3 cellular contexts compared by ENCODE assay signal in genomic region chr11:96214745-96215093, GRCh38.
TF ChIP-seq lines count a peak whose summit lies in the region.

No MANE protein-coding gene starts in this region.

TF ChIP-seq in SK-N-SH, 30 proteins besides CTCF, POLR2A, EP300 and RAD21 (continued from another document):
- TF ChIP-seq TEAD4 (IDR thresholded peaks at IDR 0.05; ENCODE audit: borderline replicate concordance, insufficient read depth) (no peak), FOXM1 (IDR thresholded peaks at IDR 0.05; ENCODE audit: low read depth) (no peak), REST (IDR thresholded peaks at IDR 0.05; ENCODE audit: low read depth, low read length) (no peak), ELF1 (IDR thresholded peaks at IDR 0.05) (no peak), FOXJ3 (CRISPR knock-in tag; IDR thresholded peaks at IDR 0.05) (no peak), RXRA (IDR thresholded peaks at IDR 0.05; ENCODE audit: borderline replicate concordance, low read depth) (no peak), TCF12 (IDR thresholded peaks at IDR 0.05) (no peak), NRF1 (IDR thresholded peaks at IDR 0.05; ENCODE audit: low read depth, low read length) (no peak)

TF ChIP-seq in SK-N-SH treated with all-trans-retinoic acid at 6 μM for 48 hours, 23 proteins besides CTCF, POLR2A, EP300 and RAD21 (continued from another document):
- TF ChIP-seq TSHZ2 (CRISPR knock-in tag; IDR thresholded peaks at IDR 0.05) (no peak), TOX (CRISPR knock-in tag; IDR thresholded peaks at IDR 0.05; ENCODE audit: borderline replicate concordance) (no peak)

TF ChIP-seq in liver, 16 proteins besides CTCF, POLR2A, EP300 and RAD21 (continued from another document):
- TF ChIP-seq REST (IDR thresholded peaks at IDR 0.05): no peak
- TF ChIP-seq ATF3 (IDR thresholded peaks at IDR 0.05): no peak
- TF ChIP-seq GABPA (IDR thresholded peaks at IDR 0.05 in 1 of 2, conservative IDR thresholded peaks at IDR 0.05 in 1 of 2): no peak
- no peak for TF ChIP-seq FOXA1 (IDR thresholded peaks at IDR 0.05)
- no peak for TF ChIP-seq HNF4A (conservative IDR thresholded peaks at IDR 0.05)
- TF ChIP-seq TAF1 (conservative IDR thresholded peaks at IDR 0.05): no peak
- no peak for TF ChIP-seq SP1 (IDR thresholded peaks at IDR 0.05)
- no peak for TF ChIP-seq MAX (IDR thresholded peaks at IDR 0.05)
- no peak for TF ChIP-seq NR2F2 (IDR thresholded peaks at IDR 0.05)
- TF ChIP-seq FOXA2 (IDR thresholded peaks at IDR 0.05): no peak
- no peak for TF ChIP-seq YY1 (IDR thresholded peaks at IDR 0.05)
- TF ChIP-seq EGR1 (IDR thresholded peaks at IDR 0.05; ENCODE audit: low read depth in 2 of 2): no peak
- no peak for TF ChIP-seq HNF4G (IDR thresholded peaks at IDR 0.05)
